In genomic region chr7:10888861-10889260, GRCh38 we compare ENCODE assay signal across 9 cellular contexts.
DNase-seq lines count a peak whose midpoint lies in the region; ATAC-seq lines count a peak whose summit lies in the region.
"Had no signal": no experiment of that assay in that cellular context is flagged by ENCODE, and none has a peak within 500 bp of the region (broad histone marks: within the 10 kb centered on the region; RNA-seq: fewer than 3 reads in every experiment).

No MANE protein-coding gene starts in this region.

- no peaks in the 10 kb centered on the region for H3K27me3 ChIP-seq in BLaER1

- peak; percentile 45 for DNase-seq in activated CD8-positive, alpha-beta T cell treated with anti-CD3 and anti-CD28 coated beads, Interleukin-2, amount 10 ng/mL, durations not matched to agents 7 days and 5 days
- DNase-seq in NCI-H446 treated with DMSO at 0.1 percent for 48 hours (lab: John Stamatoyannopoulos, UW) = no peak
- no peak for DNase-seq in SIG-M5 treated with dmso at 0.1 percent for 504 hours (lab: John Stamatoyannopoulos, UW; ENCODE audit: unreplicated experiment)
- no peak for DNase-seq in NCI-H774 (lab: John Stamatoyannopoulos, UW)
- no peak for DNase-seq in NCI-H2171 treated with DMSO at 0.1 percent for 48 hours (lab: John Stamatoyannopoulos, UW)

- H3K4me3 Mint-ChIP-seq in activated CD8-positive, alpha-beta T cell treated with anti-CD3 and anti-CD28 coated beads, Interleukin-2, amount 10 ng/mL, durations not matched to agents 7 days and 5 days = no peak overlapping the region

- no peaks in the 10 kb centered on the region for H3K36me3 Mint-ChIP-seq in activated CD8-positive, alpha-beta T cell treated with anti-CD3 and anti-CD28 coated beads, Interleukin-2, amount 10 ng/mL, durations not matched to agents 7 days and 5 days (ENCODE audit: low read depth)

- no peak overlapping the region for H3K27ac ChIP-seq in BLaER1
- H3K27ac ChIP-seq: SK-N-MC had no signal

- ATAC-seq in GM19035 (IDR thresholded peaks at IDR 0.05; ENCODE audit: unreplicated experiment) = peak; percentile 33
- ATAC-seq in HG03025 (IDR thresholded peaks at IDR 0.05; ENCODE audit: low FRiP score, unreplicated experiment) = peak; percentile 38
- ATAC-seq in activated CD8-positive, alpha-beta T cell treated with anti-CD3 and anti-CD28 coated beads, Interleukin-2, amount 10 ng/mL, durations not matched to agents 7 days and 5 days = peak; percentile 84

- H3K9ac ChIP-seq in BLaER1 = no peak overlapping the region

- CTCF ChIA-PET in activated CD8-positive, alpha-beta T cell treated with anti-CD3 and anti-CD28 coated beads, Interleukin-2, amount 10 ng/mL, durations not matched to agents 7 days and 5 days (lab: Charles Lee) = interaction anchor here (0.7 to 1.5 kb wide), 7 partner anchors 14 to 442 kb away, joined by 3 to 7 read pairs (median 4); no protein-coding TSS in a partner anchor

- H3K27ac Mint-ChIP-seq in activated CD8-positive, alpha-beta T cell treated with anti-CD3 and anti-CD28 coated beads, Interleukin-2, amount 10 ng/mL, durations not matched to agents 7 days and 5 days = peak overlapping the region; percentile 3

- peak overlapping the region; percentile 33; the same call in 1 of the 2 replicates for H3K4me2 ChIP-seq in BLaER1

- no peaks in the 10 kb centered on the region for H4K20me1 ChIP-seq in BLaER1

- POLR2A ChIA-PET in activated CD8-positive, alpha-beta T cell treated with anti-CD3 and anti-CD28 coated beads, Interleukin-2, amount 10 ng/mL, durations not matched to agents 7 days and 5 days (lab: Charles Lee) = no interaction called here

- no peaks in the 10 kb centered on the region for H3K36me3 ChIP-seq in BLaER1

- no peaks in the 10 kb centered on the region for H3K9me3 Mint-ChIP-seq in activated CD8-positive, alpha-beta T cell treated with anti-CD3 and anti-CD28 coated beads, Interleukin-2, amount 10 ng/mL, durations not matched to agents 7 days and 5 days (ENCODE audit: insufficient read depth)

- no peaks in the 10 kb centered on the region for H3K9me3 ChIP-seq in BLaER1

- peaks cover 12% of the 10 kb centered on the region for H3K4me1 Mint-ChIP-seq in activated CD8-positive, alpha-beta T cell treated with anti-CD3 and anti-CD28 coated beads, Interleukin-2, amount 10 ng/mL, durations not matched to agents 7 days and 5 days (ENCODE audit: low read depth)

- no peak overlapping the region for H3K4me3 ChIP-seq in BLaER1
- H3K4me3 ChIP-seq: SK-N-MC had no signal

- H3K4me1 ChIP-seq in BLaER1 = peaks cover 11% of the 10 kb centered on the region

- no peaks in the 10 kb centered on the region for H3K27me3 Mint-ChIP-seq in activated CD8-positive, alpha-beta T cell treated with anti-CD3 and anti-CD28 coated beads, Interleukin-2, amount 10 ng/mL, durations not matched to agents 7 days and 5 days (ENCODE audit: low read depth)

Comparison
In these comparisons a context has a peak if more than half of its experiments do, and no peak if none do; other contexts are left out.
1. ATAC-seq: peak in every context shown above with its lines; median percentile 84 in activated CD8-positive, alpha-beta T cell treated with anti-CD3 and anti-CD28 coated beads, Interleukin-2, amount 10 ng/mL, durations not matched to agents 7 days and 5 days; 38 in HG03025; 33 in GM19035.